ENCODE assay signal across 1 cellular context in the genomic region with DNA sequence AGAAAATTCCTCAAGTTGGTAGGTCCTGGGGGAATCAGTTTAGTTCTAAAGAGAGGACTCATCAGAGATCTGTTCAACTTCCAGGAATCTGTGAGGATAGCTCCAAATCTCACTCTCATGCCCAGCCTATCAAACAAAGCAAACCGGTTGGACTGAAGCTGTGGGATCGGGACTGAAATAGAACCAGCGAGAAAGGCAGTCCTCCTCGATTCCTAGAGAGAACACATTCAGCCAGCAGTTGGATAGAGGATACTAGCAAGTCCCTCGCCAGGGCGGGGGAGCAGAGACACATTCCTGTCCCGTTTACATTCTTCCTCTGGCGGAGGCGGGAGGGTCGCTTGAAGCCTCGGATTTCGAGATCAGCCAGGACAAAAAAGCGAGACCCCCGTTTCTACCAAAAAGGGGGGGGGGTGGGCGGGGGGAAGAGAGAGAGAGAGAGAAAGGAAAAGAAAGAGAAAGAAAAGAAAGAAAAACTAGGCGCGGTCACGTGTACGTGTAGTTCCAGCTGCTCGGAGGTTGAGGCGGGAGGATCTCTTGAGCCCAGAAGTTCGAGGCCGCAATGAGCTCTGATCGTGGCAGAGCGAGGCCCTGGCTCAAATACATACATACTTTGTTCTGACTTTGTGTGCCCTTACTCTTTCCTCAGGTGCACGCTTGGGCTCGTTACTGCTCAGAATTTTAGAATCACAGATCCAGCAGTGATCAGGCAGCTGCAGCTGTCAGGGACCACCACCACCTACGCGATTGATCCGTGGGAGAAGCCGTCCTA.
TF ChIP-seq lines count a peak whose summit lies in the region.

No MANE protein-coding gene starts in this region.

TF ChIP-seq in HepG2, 621 proteins besides CTCF, POLR2A, EP300 and RAD21 (continued from another document and continues in another):
- TF ChIP-seq, protein P1, sequence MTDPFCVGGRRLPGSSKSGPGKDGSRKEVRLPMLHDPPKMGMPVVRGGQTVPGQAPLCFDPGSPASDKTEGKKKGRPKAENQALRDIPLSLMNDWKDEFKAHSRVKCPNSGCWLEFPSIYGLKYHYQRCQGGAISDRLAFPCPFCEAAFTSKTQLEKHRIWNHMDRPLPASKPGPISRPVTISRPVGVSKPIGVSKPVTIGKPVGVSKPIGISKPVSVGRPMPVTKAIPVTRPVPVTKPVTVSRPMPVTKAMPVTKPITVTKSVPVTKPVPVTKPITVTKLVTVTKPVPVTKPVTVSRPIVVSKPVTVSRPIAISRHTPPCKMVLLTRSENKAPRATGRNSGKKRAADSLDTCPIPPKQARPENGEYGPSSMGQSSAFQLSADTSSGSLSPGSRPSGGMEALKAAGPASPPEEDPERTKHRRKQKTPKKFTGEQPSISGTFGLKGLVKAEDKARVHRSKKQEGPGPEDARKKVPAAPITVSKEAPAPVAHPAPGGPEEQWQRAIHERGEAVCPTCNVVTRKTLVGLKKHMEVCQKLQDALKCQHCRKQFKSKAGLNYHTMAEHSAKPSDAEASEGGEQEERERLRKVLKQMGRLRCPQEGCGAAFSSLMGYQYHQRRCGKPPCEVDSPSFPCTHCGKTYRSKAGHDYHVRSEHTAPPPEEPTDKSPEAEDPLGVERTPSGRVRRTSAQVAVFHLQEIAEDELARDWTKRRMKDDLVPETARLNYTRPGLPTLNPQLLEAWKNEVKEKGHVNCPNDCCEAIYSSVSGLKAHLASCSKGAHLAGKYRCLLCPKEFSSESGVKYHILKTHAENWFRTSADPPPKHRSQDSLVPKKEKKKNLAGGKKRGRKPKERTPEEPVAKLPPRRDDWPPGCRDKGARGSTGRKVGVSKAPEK (CRISPR knock-in tag; IDR thresholded peaks at IDR 0.05; ENCODE audit: borderline replicate concordance): no peak; the same call in 1 of the 2 replicates
- TF ChIP-seq, protein P2, sequence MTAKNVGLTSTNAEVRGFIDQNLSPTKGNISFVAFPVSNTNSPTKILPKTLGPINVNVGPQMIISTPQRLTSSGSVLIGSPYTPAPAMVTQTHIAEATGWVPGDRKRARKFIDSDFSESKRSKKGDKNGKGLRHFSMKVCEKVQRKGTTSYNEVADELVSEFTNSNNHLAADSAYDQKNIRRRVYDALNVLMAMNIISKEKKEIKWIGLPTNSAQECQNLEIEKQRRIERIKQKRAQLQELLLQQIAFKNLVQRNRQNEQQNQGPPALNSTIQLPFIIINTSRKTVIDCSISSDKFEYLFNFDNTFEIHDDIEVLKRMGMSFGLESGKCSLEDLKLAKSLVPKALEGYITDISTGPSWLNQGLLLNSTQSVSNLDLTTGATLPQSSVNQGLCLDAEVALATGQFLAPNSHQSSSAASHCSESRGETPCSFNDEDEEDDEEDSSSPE (CRISPR knock-in tag; IDR thresholded peaks at IDR 0.05): peak; percentile 86
- TF ChIP-seq PHF20 (CRISPR knock-in tag; IDR thresholded peaks at IDR 0.05): peak; percentile 79
- no peak for TF ChIP-seq SYNCRIP (IDR thresholded peaks at IDR 0.05; ENCODE audit: insufficient read depth, low read depth, low read length)
- TF ChIP-seq SUZ12 (IDR thresholded peaks at IDR 0.05; ENCODE audit: low read depth, low read length): no peak
- TF ChIP-seq DNMT3B (CRISPR knock-in tag; conservative IDR thresholded peaks at IDR 0.05): peak; percentile 38
- TF ChIP-seq, protein P3, sequence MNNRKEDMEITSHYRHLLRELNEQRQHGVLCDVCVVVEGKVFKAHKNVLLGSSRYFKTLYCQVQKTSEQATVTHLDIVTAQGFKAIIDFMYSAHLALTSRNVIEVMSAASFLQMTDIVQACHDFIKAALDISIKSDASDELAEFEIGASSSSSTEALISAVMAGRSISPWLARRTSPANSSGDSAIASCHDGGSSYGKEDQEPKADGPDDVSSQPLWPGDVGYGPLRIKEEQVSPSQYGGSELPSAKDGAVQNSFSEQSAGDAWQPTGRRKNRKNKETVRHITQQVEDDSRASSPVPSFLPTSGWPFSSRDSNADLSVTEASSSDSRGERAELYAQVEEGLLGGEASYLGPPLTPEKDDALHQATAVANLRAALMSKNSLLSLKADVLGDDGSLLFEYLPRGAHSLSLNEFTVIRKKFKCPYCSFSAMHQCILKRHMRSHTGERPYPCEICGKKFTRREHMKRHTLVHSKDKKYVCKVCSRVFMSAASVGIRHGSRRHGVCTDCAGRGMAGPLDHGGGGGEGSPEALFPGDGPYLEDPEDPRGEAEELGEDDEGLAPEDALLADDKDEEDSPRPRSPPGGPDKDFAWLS (CRISPR knock-in tag; IDR thresholded peaks at IDR 0.05; ENCODE audit: borderline replicate concordance): no peak
- TF ChIP-seq, protein P4, sequence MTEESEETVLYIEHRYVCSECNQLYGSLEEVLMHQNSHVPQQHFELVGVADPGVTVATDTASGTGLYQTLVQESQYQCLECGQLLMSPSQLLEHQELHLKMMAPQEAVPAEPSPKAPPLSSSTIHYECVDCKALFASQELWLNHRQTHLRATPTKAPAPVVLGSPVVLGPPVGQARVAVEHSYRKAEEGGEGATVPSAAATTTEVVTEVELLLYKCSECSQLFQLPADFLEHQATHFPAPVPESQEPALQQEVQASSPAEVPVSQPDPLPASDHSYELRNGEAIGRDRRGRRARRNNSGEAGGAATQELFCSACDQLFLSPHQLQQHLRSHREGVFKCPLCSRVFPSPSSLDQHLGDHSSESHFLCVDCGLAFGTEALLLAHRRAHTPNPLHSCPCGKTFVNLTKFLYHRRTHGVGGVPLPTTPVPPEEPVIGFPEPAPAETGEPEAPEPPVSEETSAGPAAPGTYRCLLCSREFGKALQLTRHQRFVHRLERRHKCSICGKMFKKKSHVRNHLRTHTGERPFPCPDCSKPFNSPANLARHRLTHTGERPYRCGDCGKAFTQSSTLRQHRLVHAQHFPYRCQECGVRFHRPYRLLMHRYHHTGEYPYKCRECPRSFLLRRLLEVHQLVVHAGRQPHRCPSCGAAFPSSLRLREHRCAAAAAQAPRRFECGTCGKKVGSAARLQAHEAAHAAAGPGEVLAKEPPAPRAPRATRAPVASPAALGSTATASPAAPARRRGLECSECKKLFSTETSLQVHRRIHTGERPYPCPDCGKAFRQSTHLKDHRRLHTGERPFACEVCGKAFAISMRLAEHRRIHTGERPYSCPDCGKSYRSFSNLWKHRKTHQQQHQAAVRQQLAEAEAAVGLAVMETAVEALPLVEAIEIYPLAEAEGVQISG (CRISPR knock-in tag; IDR thresholded peaks at IDR 0.05): peak; percentile 99
- 0 out of 2 replicates have a peak, but pooled peaks have one; percentile 35 for TF ChIP-seq ZNF138 (CRISPR knock-in tag; IDR thresholded peaks at IDR 0.05; ENCODE audit: low read depth)
- no peak for TF ChIP-seq ZNF670 (CRISPR knock-in tag; IDR thresholded peaks at IDR 0.05; ENCODE audit: borderline replicate concordance)
- TF ChIP-seq KLF9 (CRISPR knock-in tag; IDR thresholded peaks at IDR 0.05; ENCODE audit: low read depth): peak; percentile 87; the same call in 1 of the 2 replicates
- no peak for TF ChIP-seq ZBTB37 (CRISPR knock-in tag; IDR thresholded peaks at IDR 0.05)
- TF ChIP-seq ZSCAN21 (CRISPR knock-in tag; IDR thresholded peaks at IDR 0.05; ENCODE audit: borderline replicate concordance): peak; percentile 81
- no peak for TF ChIP-seq SRSF9 (IDR thresholded peaks at IDR 0.05; ENCODE audit: borderline replicate concordance, insufficient read depth, low read depth, low read length, poor library complexity, severe bottlenecking)
- TF ChIP-seq ZNF468 (CRISPR knock-in tag; IDR thresholded peaks at IDR 0.05): no peak
- TF ChIP-seq, protein P5, sequence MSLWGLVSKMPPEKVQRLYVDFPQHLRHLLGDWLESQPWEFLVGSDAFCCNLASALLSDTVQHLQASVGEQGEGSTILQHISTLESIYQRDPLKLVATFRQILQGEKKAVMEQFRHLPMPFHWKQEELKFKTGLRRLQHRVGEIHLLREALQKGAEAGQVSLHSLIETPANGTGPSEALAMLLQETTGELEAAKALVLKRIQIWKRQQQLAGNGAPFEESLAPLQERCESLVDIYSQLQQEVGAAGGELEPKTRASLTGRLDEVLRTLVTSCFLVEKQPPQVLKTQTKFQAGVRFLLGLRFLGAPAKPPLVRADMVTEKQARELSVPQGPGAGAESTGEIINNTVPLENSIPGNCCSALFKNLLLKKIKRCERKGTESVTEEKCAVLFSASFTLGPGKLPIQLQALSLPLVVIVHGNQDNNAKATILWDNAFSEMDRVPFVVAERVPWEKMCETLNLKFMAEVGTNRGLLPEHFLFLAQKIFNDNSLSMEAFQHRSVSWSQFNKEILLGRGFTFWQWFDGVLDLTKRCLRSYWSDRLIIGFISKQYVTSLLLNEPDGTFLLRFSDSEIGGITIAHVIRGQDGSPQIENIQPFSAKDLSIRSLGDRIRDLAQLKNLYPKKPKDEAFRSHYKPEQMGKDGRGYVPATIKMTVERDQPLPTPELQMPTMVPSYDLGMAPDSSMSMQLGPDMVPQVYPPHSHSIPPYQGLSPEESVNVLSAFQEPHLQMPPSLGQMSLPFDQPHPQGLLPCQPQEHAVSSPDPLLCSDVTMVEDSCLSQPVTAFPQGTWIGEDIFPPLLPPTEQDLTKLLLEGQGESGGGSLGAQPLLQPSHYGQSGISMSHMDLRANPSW (CRISPR knock-in tag; IDR thresholded peaks at IDR 0.05; ENCODE audit: borderline replicate concordance): 0 out of 2 replicates have a peak, but pooled peaks have one; percentile 54
- 0 out of 2 replicates have a peak, but pooled peaks have one; percentile 48 for TF ChIP-seq POGK (CRISPR knock-in tag; conservative IDR thresholded peaks at IDR 0.05)
- no peak; the same call in 1 of the 2 replicates for TF ChIP-seq ZBTB3 (CRISPR knock-in tag; IDR thresholded peaks at IDR 0.05; ENCODE audit: borderline replicate concordance, low read depth)
- no peak for TF ChIP-seq CC2D1A (CRISPR knock-in tag; IDR thresholded peaks at IDR 0.05)
- no peak for TF ChIP-seq NR1H2 (CRISPR knock-in tag; IDR thresholded peaks at IDR 0.05; ENCODE audit: borderline replicate concordance, low read depth)
- TF ChIP-seq RARA (CRISPR knock-in tag; IDR thresholded peaks at IDR 0.05): peak; percentile 43; the same call in 1 of the 2 replicates
- TF ChIP-seq SP140L (CRISPR knock-in tag; IDR thresholded peaks at IDR 0.05; ENCODE audit: borderline replicate concordance): peak; percentile 84; the same call in 1 of the 2 replicates
- no peak; the same call in 1 of the 2 replicates for TF ChIP-seq RFXAP (CRISPR knock-in tag; IDR thresholded peaks at IDR 0.05; ENCODE audit: borderline replicate concordance)
- TF ChIP-seq TBX2 (CRISPR knock-in tag; IDR thresholded peaks at IDR 0.05; ENCODE audit: borderline replicate concordance): peak; percentile 8; the same call in 1 of the 2 replicates
- no peak for TF ChIP-seq SMARCC2 (IDR thresholded peaks at IDR 0.05)
- TF ChIP-seq MYPOP (CRISPR knock-in tag; IDR thresholded peaks at IDR 0.05): peak; percentile 65; the same call in 1 of the 2 replicates
- TF ChIP-seq ARNTL (CRISPR knock-in tag; IDR thresholded peaks at IDR 0.05): peak; percentile 62; the same call in 1 of the 2 replicates
- TF ChIP-seq ZNF33B (CRISPR knock-in tag; IDR thresholded peaks at IDR 0.05): no peak
- TF ChIP-seq, protein P6, sequence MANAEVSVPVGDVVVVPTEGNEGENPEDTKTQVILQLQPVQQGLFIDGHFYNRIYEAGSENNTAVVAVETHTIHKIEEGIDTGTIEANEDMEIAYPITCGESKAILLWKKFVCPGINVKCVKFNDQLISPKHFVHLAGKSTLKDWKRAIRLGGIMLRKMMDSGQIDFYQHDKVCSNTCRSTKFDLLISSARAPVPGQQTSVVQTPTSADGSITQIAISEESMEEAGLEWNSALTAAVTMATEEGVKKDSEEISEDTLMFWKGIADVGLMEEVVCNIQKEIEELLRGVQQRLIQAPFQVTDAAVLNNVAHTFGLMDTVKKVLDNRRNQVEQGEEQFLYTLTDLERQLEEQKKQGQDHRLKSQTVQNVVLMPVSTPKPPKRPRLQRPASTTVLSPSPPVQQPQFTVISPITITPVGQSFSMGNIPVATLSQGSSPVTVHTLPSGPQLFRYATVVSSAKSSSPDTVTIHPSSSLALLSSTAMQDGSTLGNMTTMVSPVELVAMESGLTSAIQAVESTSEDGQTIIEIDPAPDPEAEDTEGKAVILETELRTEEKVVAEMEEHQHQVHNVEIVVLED (CRISPR knock-in tag; IDR thresholded peaks at IDR 0.05; ENCODE audit: borderline replicate concordance): peak; percentile 49; the same call in 1 of the 2 replicates
- TF ChIP-seq, protein P7, sequence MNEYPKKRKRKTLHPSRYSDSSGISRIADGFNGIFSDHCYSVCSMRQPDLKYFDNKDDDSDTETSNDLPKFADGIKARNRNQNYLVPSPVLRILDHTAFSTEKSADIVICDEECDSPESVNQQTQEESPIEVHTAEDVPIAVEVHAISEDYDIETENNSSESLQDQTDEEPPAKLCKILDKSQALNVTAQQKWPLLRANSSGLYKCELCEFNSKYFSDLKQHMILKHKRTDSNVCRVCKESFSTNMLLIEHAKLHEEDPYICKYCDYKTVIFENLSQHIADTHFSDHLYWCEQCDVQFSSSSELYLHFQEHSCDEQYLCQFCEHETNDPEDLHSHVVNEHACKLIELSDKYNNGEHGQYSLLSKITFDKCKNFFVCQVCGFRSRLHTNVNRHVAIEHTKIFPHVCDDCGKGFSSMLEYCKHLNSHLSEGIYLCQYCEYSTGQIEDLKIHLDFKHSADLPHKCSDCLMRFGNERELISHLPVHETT (CRISPR knock-in tag; conservative IDR thresholded peaks at IDR 0.05): peak; percentile 72; the same call in 1 of the 2 replicates
- no peak; the same call in 1 of the 2 replicates for TF ChIP-seq HES4 (CRISPR knock-in tag; IDR thresholded peaks at IDR 0.05; ENCODE audit: borderline replicate concordance)
- peak; percentile 84 for TF ChIP-seq SALL1 (CRISPR knock-in tag; IDR thresholded peaks at IDR 0.05)
- peak; percentile 87; the same call in 1 of the 2 replicates for TF ChIP-seq SMAD3 (CRISPR knock-in tag; IDR thresholded peaks at IDR 0.05)
